In the genomic region with DNA sequence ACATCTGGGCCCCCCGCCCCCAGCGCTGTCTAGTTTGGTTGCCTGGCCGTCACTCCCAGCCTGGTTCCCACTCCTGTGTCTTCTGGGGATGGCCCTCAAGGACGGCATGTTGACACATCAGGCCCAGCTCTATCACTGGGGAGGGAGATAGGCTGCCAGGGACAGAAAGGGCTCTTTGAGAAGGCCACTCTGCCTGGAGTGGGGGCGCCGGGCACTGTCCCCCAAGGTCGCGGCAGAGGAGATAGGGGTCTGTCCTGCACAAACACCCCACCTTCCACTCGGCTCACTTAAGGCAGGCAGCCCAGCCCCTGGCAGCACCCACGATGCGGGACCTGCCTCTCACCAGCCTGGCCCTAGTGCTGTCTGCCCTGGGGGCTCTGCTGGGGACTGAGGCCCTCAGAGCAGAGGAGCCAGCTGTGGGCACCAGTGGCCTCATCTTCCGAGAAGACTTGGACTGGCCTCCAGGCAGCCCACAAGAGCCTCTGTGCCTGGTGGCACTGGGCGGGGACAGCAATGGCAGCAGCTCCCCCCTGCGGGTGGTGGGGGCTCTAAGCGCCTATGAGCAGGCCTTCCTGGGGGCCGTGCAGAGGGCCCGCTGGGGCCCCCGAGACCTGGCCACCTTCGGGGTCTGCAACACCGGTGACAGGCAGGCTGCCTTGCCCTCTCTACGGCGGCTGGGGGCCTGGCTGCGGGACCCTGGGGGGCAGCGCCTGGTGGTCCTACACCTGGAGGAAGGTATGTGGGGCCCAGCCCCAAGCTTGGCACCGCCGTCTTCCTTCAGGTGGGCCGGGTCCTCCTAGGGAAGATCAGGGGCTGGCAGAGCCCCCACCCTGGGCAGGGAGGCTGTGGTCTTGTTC, we compare ENCODE assay signal across 15 cellular contexts. TPM values are rescaled to one million over a fixed set of nuclear protein-coding genes. Genes with fewer than 3 reads are reported as not detected.
DNase-seq lines count a peak whose midpoint lies in the region; ATAC-seq, FAIRE-seq and TF ChIP-seq lines count a peak whose summit lies in the region.
"Had no signal": no experiment of that assay in that cellular context is flagged by ENCODE, and none has a peak within 500 bp of the region (broad histone marks: within the 10 kb centered on the region; RNA-seq: fewer than 3 reads in every experiment).

Gene AMH, plus strand, starts transcription at position 314 of the 857 bp plus-strand sequence. Its CDS starts 10 bp downstream, at position 324.

- no peak within 1 kb of the TSS for H3K4me3 ChIP-seq in A673 (ENCODE audit: low read depth, low read length, poor library complexity, severe bottlenecking)
- no peak within 1 kb of the TSS for H3K4me3 ChIP-seq in DND-41 (ENCODE audit: low read depth in 1 of 2, low read length in 2 of 2)
- no peak within 1 kb of the TSS for H3K4me3 ChIP-seq in RWPE2 (ENCODE audit: severe bottlenecking)
- no peak within 1 kb of the TSS for H3K4me3 ChIP-seq in kidney (ENCODE audit: low read length in 2 of 2)
- H3K4me3 ChIP-seq in colonic mucosa, result no peak within 1 kb of the TSS

- H3K36me3 ChIP-seq in A673 (ENCODE audit: insufficient read depth, low read length, poor library complexity, severe bottlenecking) (peaks cover 37% of the 10 kb centered on the region), DND-41 (ENCODE audit: insufficient read depth, low read length) (peaks cover 63% of the 10 kb centered on the region), RWPE2 (ENCODE audit: low read depth) (peaks cover 33% of the 10 kb centered on the region), kidney (ENCODE audit: control insufficient read depth in 1 of 2, insufficient read depth in 2 of 2, low read length in 2 of 2) (peaks cover 7 to 29% of the 10 kb centered on the region in 2 donors), colonic mucosa (peaks cover 13% of the 10 kb centered on the region)

- H3K4me1 ChIP-seq in A673 (ENCODE audit: insufficient read depth, low read length, poor library complexity, severe bottlenecking) (no peaks in the 10 kb centered on the region), DND-41 (ENCODE audit: insufficient read depth, low read length) (no peaks in the 10 kb centered on the region), RWPE2 (ENCODE audit: insufficient read depth, poor library complexity, severe bottlenecking) (no peaks in the 10 kb centered on the region), kidney (ENCODE audit: control insufficient read depth in 1 of 2, insufficient read depth in 1 of 2, low read depth in 1 of 2, low read length in 2 of 2) (peaks cover 0 to 9% of the 10 kb centered on the region in 2 donors), colonic mucosa (peaks cover 20% of the 10 kb centered on the region)

- CTCF ChIA-PET in A673 (lab: Charles Lee), result no interaction called here

- no peak within 1 kb of the TSS for H2AFZ ChIP-seq in DND-41 (ENCODE audit: low read depth, low read length)

- H3K9me3 ChIP-seq in A673 (ENCODE audit: low read depth, low read length, poor library complexity, severe bottlenecking), result no peaks in the 10 kb centered on the region
- no peaks in the 10 kb centered on the region for H3K9me3 ChIP-seq in DND-41 (ENCODE audit: insufficient read depth, low read length, severe bottlenecking)
- H3K9me3 ChIP-seq in RWPE2 (ENCODE audit: severe bottlenecking), result no peaks in the 10 kb centered on the region
- no peaks in the 10 kb centered on the region for H3K9me3 ChIP-seq in kidney (ENCODE audit: control insufficient read depth in 1 of 2, low read length in 2 of 2)
- no peaks in the 10 kb centered on the region for H3K9me3 ChIP-seq in colonic mucosa

- ATAC-seq in DND-41 (ENCODE audit: insufficient read depth, low read depth) (peak; percentile 15), RWPE2 (ENCODE audit: low read depth) (peak; percentile 11; the same call in 2 of the 3 replicates)
- ATAC-seq: activated CD4-positive, CD25-positive, alpha-beta regulatory T cell treated with anti-CD3 and anti-CD28 coated beads, Interleukin-2, amount 50 U/mL, for 24 hours had no signal

- H3K9ac ChIP-seq in DND-41 (ENCODE audit: low read depth, low read length) (no peak within 1 kb of the TSS), kidney (ENCODE audit: low read length in 2 of 2) (no peak within 1 kb of the TSS), colonic mucosa (ENCODE audit: low read depth in 2 of 2, low read length in 2 of 2) (no peak within 1 kb of the TSS)

- no TSS peak for BruUV-seq in A673 (replicated peaks; lab: Mats Ljungman, UMichigan)

- no peak for FAIRE-seq in kidney (lab: Jason Lieb, UNC)

- H3K27ac ChIP-seq in A673 (ENCODE audit: low read depth, low read length, poor library complexity, severe bottlenecking) (no peak within 1 kb of the TSS), DND-41 (ENCODE audit: low read length) (no peak within 1 kb of the TSS), RWPE2 (ENCODE audit: poor library complexity, severe bottlenecking) (no peak within 1 kb of the TSS), kidney (ENCODE audit: low read depth in 2 of 2, low read length in 2 of 2) (no peak within 1 kb of the TSS), colonic mucosa (no peak within 1 kb of the TSS)

- DNase-seq in A673 (ENCODE audit: low spot score), result no peak
- no peak for DNase-seq in DND-41
- peak; percentile 55 for DNase-seq in RWPE2 (ENCODE audit: low spot score)
- peak; percentile 73 for DNase-seq in kidney
- no peak for DNase-seq in colonic mucosa
- DNase-seq in DMS79 treated with DMSO at 0.1 percent for 48 hours (lab: John Stamatoyannopoulos, UW), result no peak
- no peak for DNase-seq in stimulated activated CD4-positive, alpha-beta T cell treated with anti-CD3 and anti-CD28 coated beads, Interleukin-1b, Interleukin-23, amount 100 ng/mL, for 48 hours
- DNase-seq in effector CD8-positive, alpha-beta T cell (lab: John Stamatoyannopoulos, UW), result no peak
- DNase-seq: activated naive CD8-positive, alpha-beta T cell treated with anti-CD3 and anti-CD28 coated beads, Interleukin-2, amount 10 ng/mL, durations not matched to agents 7 days and 5 days; activated T-cell treated with anti-CD3 and anti-CD28 coated beads for 4 hours; erythroblast; GOT3; islet precursor cell; T-cell had no signal

- peaks cover 64% of the 10 kb centered on the region for H4K20me1 ChIP-seq in DND-41 (ENCODE audit: insufficient read depth, low read length)

- intact Hi-C loops in A673 (cut with micrococcal nuclease; ENCODE audit: unreplicated experiment), result no loop called here
- intact Hi-C loops in kidney (cut with DNase I), result no loop called here
- intact Hi-C loops in colonic mucosa (cut with DNase I), result no loop called here

- TF ChIP-seq CTCF in A673 (conservative IDR thresholded peaks at IDR 0.05; ENCODE audit: low read depth, low read length) (no peak), DND-41 (IDR thresholded peaks at IDR 0.05; ENCODE audit: borderline replicate concordance, extremely low read depth, low read length, poor library complexity, severe bottlenecking) (no peak), RWPE2 (IDR thresholded peaks at IDR 0.05; ENCODE audit: poor library complexity, severe bottlenecking) (no peak), kidney (IDR thresholded peaks at IDR 0.05; ENCODE audit: borderline replicate concordance, extremely low read depth, insufficient read depth) (no peak), colonic mucosa (IDR thresholded peaks at IDR 0.05) (no peak)

- H3K27me3 ChIP-seq in A673 (replicated peaks; ENCODE audit: insufficient read depth, low read depth, low read length, poor library complexity) (no peaks in the 10 kb centered on the region), DND-41 (ENCODE audit: insufficient read depth, low read length, poor library complexity) (no peaks in the 10 kb centered on the region), RWPE2 (ENCODE audit: insufficient read depth, poor library complexity, severe bottlenecking) (peaks cover 41% of the 10 kb centered on the region), colonic mucosa (peaks cover 49% of the 10 kb centered on the region)

- peaks cover 22% of the 10 kb centered on the region for H3K79me2 ChIP-seq in DND-41 (ENCODE audit: insufficient read depth, low read length)

- POLR2A ChIA-PET in A673 (lab: Charles Lee; ENCODE audit: low non-redundant PET), result interaction anchor here (0.5 to 0.7 kb wide), 2 partner anchors 46 to 161 kb away, joined by 3 to 4 read pairs; no protein-coding TSS in a partner anchor

- H3K4me2 ChIP-seq in DND-41 (ENCODE audit: insufficient read depth, low read length), result no peak within 1 kb of the TSS

RNA-seq across cellular contexts. Expression of gene AMH, which starts in this region (rescaled TPM):
- 15.1 and 16.3 TPM in 2 replicates for total RNA-seq in A673 (2021)
- total RNA-seq in kidney, result 1.0 TPM
- polyA plus RNA-seq in kidney (ENCODE audit: insufficient read depth, low read depth, low replicate concordance), result 0.60 TPM
- total RNA-seq in colonic mucosa, result 1 to 10 TPM in 1 of 2 donors, under 1 TPM in 1; 0.90 to 5.1 TPM

Comparison
In these comparisons a context has a peak if more than half of its experiments do, and no peak if none do; other contexts are left out.
1. DNase-seq: peak in RWPE2 (single experiment) and kidney (single experiment); none in A673 (single experiment), DND-41 (single experiment), colonic mucosa (single experiment), DMS79 treated with DMSO at 0.1 percent for 48 hours (single experiment), stimulated activated CD4-positive, alpha-beta T cell treated with anti-CD3 and anti-CD28 coated beads, Interleukin-1b, Interleukin-23, amount 100 ng/mL, for 48 hours (single experiment) and effector CD8-positive, alpha-beta T cell (single experiment).